Comparison of ENCODE assay signal across 14 cellular contexts in the genomic region with DNA sequence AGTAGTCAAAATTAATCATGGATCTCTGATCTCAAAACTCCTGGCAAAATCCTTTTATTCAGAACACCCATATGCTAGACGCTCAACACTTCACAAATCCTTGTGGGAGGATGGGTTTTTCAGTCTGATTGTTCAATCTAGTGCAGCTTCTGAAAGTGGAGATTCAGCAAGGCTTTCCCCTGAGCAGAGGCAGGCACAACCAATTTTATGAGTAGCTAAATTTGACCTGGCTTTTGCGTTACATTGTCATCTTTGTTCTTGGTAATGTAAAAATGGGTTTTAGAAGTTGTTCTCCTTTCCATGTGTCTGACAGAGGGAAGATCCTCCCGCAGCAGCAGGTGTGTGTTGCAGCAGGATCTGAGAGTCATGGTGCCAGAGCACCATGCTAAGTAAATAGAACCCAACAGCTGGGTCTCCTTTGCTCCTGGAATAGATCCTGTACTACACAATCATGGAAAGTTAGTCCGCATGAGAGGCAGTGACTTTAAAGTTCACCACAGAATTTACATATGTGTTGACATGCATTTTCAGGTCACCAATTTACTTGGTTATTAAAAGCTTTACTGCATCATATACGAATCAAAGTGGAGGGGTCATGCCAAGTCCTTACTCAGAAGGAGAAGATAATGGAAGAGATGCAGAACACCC.
A peak's percentile ranks its signal among the peaks of the same experiment; 100 is the strongest.
DNase-seq lines count a peak whose midpoint lies in the region; ATAC-seq and TF ChIP-seq lines count a peak whose summit lies in the region.
"Had no signal": no experiment of that assay in that cellular context is flagged by ENCODE, and none has a peak within 500 bp of the region (broad histone marks: within the 10 kb centered on the region; RNA-seq: fewer than 3 reads in every experiment).

No MANE protein-coding gene starts in this region.

- H3K9me2 ChIP-seq in hepatocyte (replicated peaks; ENCODE audit: insufficient read depth) = no peaks in the 10 kb centered on the region

- H3K9me3 Mint-ChIP-seq in T-helper 2 cell treated with Interferon-gamma antibody and Interleukin-4, amounts not matched to agents 5 μg/mL and 100 μg/mL, for 36 hours = no peaks in the 10 kb centered on the region
- no peaks in the 10 kb centered on the region for H3K9me3 Mint-ChIP-seq in activated naive CD4-positive, alpha-beta T cell treated with anti-CD3 and anti-CD28 coated beads, Interleukin-2, amount 50 U/mL, for 72 hours
- H3K9me3 Mint-ChIP-seq: activated naive CD4-positive, alpha-beta T cell treated with anti-CD3 and anti-CD28 coated beads, Interleukin-2, amount 50 U/mL, for 24 hours; type B pancreatic cell had no signal

- H3K36me3 ChIP-seq in rectal smooth muscle tissue (ENCODE audit: control insufficient read depth, insufficient read depth, low read length) (no peaks in the 10 kb centered on the region), hepatocyte (replicated peaks; ENCODE audit: insufficient read depth, low read depth) (no peaks in the 10 kb centered on the region)
- H3K36me3 ChIP-seq: cardiac muscle cell, pancreas had no signal

- intact Hi-C loops in left ventricle myocardium superior (cut with micrococcal nuclease) = no loop called here

- peak; percentile 34 for ATAC-seq in GM18858 (IDR thresholded peaks at IDR 0.05; ENCODE audit: unreplicated experiment)
- peak; percentile 60 for ATAC-seq in HG03432 (IDR thresholded peaks at IDR 0.05; ENCODE audit: unreplicated experiment)
- ATAC-seq in left ventricle myocardium superior = no peak
- ATAC-seq in activated naive CD4-positive, alpha-beta T cell treated with anti-CD3 and anti-CD28 coated beads, Interleukin-2, amount 50 U/mL, for 72 hours = no peak
- ATAC-seq: mucosa of descending colon, pancreas had no signal

- H3K79me2 ChIP-seq in hepatocyte = no peaks in the 10 kb centered on the region

- H3K9ac ChIP-seq in rectal smooth muscle tissue (ENCODE audit: low read length) = no peak overlapping the region

- no peaks in the 10 kb centered on the region for H4K20me1 ChIP-seq in hepatocyte (ENCODE audit: insufficient read depth, poor library complexity, severe bottlenecking)

- H3K36me3 Mint-ChIP-seq in T-helper 2 cell treated with Interferon-gamma antibody and Interleukin-4, amounts not matched to agents 5 μg/mL and 100 μg/mL, for 36 hours (ENCODE audit: low read depth) = no peaks in the 10 kb centered on the region
- no peaks in the 10 kb centered on the region for H3K36me3 Mint-ChIP-seq in activated naive CD4-positive, alpha-beta T cell treated with anti-CD3 and anti-CD28 coated beads, Interleukin-2, amount 50 U/mL, for 72 hours
- H3K36me3 Mint-ChIP-seq: activated naive CD4-positive, alpha-beta T cell treated with anti-CD3 and anti-CD28 coated beads, Interleukin-2, amount 50 U/mL, for 24 hours; type B pancreatic cell had no signal

- no peak overlapping the region for H3K27ac Mint-ChIP-seq in T-helper 2 cell treated with Interferon-gamma antibody and Interleukin-4, amounts not matched to agents 5 μg/mL and 100 μg/mL, for 36 hours
- H3K27ac Mint-ChIP-seq in activated naive CD4-positive, alpha-beta T cell treated with anti-CD3 and anti-CD28 coated beads, Interleukin-2, amount 50 U/mL, for 72 hours = no peak overlapping the region
- H3K27ac Mint-ChIP-seq: activated naive CD4-positive, alpha-beta T cell treated with anti-CD3 and anti-CD28 coated beads, Interleukin-2, amount 50 U/mL, for 24 hours; type B pancreatic cell had no signal

- H3K4me3 ChIP-seq in rectal smooth muscle tissue (ENCODE audit: low read length) (no peak overlapping the region), hepatocyte (no peak overlapping the region)
- H3K4me3 ChIP-seq: cardiac muscle cell, mucosa of descending colon, pancreas had no signal

- TF ChIP-seq CTCF in hepatocyte (IDR thresholded peaks at IDR 0.05; ENCODE audit: poor library complexity) = no peak

- no peaks in the 10 kb centered on the region for H3K9me3 ChIP-seq in hepatocyte (ENCODE audit: low read depth)
- H3K9me3 ChIP-seq: mucosa of descending colon, pancreas had no signal

- peaks cover 19% of the 10 kb centered on the region for H3K27me3 Mint-ChIP-seq in T-helper 2 cell treated with Interferon-gamma antibody and Interleukin-4, amounts not matched to agents 5 μg/mL and 100 μg/mL, for 36 hours (ENCODE audit: low read depth)

- H3K4me1 ChIP-seq in rectal smooth muscle tissue (ENCODE audit: control insufficient read depth, insufficient read depth, low read length) = peaks cover 8% of the 10 kb centered on the region
- H3K4me1 ChIP-seq in hepatocyte (ENCODE audit: insufficient read depth) = no peaks in the 10 kb centered on the region
- H3K4me1 ChIP-seq: pancreas had no signal

- H3K4me2 ChIP-seq in hepatocyte = no peak overlapping the region

- H3K27me3 ChIP-seq in rectal smooth muscle tissue (ENCODE audit: control insufficient read depth, insufficient read depth, low read length) = no peaks in the 10 kb centered on the region
- H3K27me3 ChIP-seq in hepatocyte = no peaks in the 10 kb centered on the region
- H3K27me3 ChIP-seq: cardiac muscle cell had no signal

- H3K4me3 Mint-ChIP-seq in T-helper 2 cell treated with Interferon-gamma antibody and Interleukin-4, amounts not matched to agents 5 μg/mL and 100 μg/mL, for 36 hours = no peak overlapping the region
- H3K4me3 Mint-ChIP-seq: activated naive CD4-positive, alpha-beta T cell treated with anti-CD3 and anti-CD28 coated beads, Interleukin-2, amount 50 U/mL, for 24 hours; type B pancreatic cell had no signal

- peak overlapping the region; percentile 30 for H3K27ac ChIP-seq in rectal smooth muscle tissue (ENCODE audit: low read depth, low read length)
- no peak overlapping the region for H3K27ac ChIP-seq in hepatocyte
- H3K27ac ChIP-seq: cardiac muscle cell, pancreas had no signal

- no peak overlapping the region for H2AFZ ChIP-seq in hepatocyte

- WGBS in hepatocyte (ENCODE audit: low lambda C conversion rate, missing lambda C conversion rate) = 81% methylated on average over 5 of the region's 5 CpGs

- H3K4me1 Mint-ChIP-seq in T-helper 2 cell treated with Interferon-gamma antibody and Interleukin-4, amounts not matched to agents 5 μg/mL and 100 μg/mL, for 36 hours (ENCODE audit: low read depth) = no peaks in the 10 kb centered on the region
- H3K4me1 Mint-ChIP-seq: activated naive CD4-positive, alpha-beta T cell treated with anti-CD3 and anti-CD28 coated beads, Interleukin-2, amount 50 U/mL, for 24 hours had no signal

- DNase-seq in NCI-H82 treated with DMSO at 0.1 percent for 48 hours (lab: John Stamatoyannopoulos, UW; ENCODE audit: unreplicated experiment) = peak; percentile 19
- no peak for DNase-seq in left ventricle myocardium superior
- no peak for DNase-seq in T-helper 2 cell treated with Interferon-gamma antibody and Interleukin-4, amounts not matched to agents 5 μg/mL and 100 μg/mL, for 36 hours (ENCODE audit: low spot score)
- DNase-seq in hepatocyte (ENCODE audit: low spot score) = no peak
- DNase-seq in activated naive CD4-positive, alpha-beta T cell treated with anti-CD3 and anti-CD28 coated beads, Interleukin-2, amount 50 U/mL, for 72 hours (ENCODE audit: low spot score in 2 of 2) = no peak
- DNase-seq: activated CD4-positive, alpha-beta T cell treated with anti-CD3 and anti-CD28 coated beads for 1 hour; mucosa of descending colon; pancreas had no signal

Comparison
In these comparisons a context has a peak if more than half of its experiments do, and no peak if none do; other contexts are left out.
1. ATAC-seq: peak in GM18858 (single experiment) and HG03432 (single experiment); none in left ventricle myocardium superior (single experiment) and activated naive CD4-positive, alpha-beta T cell treated with anti-CD3 and anti-CD28 coated beads, Interleukin-2, amount 50 U/mL, for 72 hours (0 of 2).